ENCODE assay signal across 25 cellular contexts in the genomic region with DNA sequence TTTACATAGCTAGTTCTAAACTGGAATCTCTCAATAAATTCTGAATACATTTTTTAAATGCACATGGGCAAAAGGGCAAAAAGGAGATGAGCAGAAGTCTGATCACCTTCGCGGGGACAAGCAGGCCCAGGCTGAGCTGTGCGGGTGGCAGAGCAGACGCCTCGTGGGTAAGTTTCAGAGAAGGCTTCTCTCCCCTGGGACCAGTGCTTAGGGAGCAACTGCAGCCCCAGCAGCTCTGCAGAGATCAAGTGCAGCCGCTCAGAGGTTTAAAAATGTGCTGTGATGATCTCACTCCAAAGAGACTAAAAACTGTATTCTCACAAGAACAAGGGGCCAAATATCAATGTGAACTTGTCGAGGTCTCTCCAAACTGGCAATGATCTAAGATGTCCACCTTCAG.
"Had no signal": no experiment of that assay in that cellular context is flagged by ENCODE, and none has a peak within 500 bp of the region (broad histone marks: within the 10 kb centered on the region; RNA-seq: fewer than 3 reads in every experiment).

No MANE protein-coding gene starts in this region.

- H3K36me3 Mint-ChIP-seq: activated naive CD8-positive, alpha-beta T cell; memory B cell; type B pancreatic cell had no signal

- H3K27ac ChIP-seq: adrenal gland, neutrophil, ovary, prostate gland, spleen, thoracic aorta had no signal

- H3K4me1 Mint-ChIP-seq: memory B cell had no signal

- H3K27ac Mint-ChIP-seq: activated naive CD8-positive, alpha-beta T cell; activated T-helper 2 cell treated with anti-CD3 and anti-CD28 coated beads, Interferon-gamma antibody, Interleukin-2, Interleukin-4, amounts not matched to agents 10 μg/mL and 5 μg/mL and 100 μg/mL, durations not matched to agents 14 hours and 24 hours and 36 hours; memory B cell; nephron; type B pancreatic cell had no signal

- DNase-seq: activated CD4-positive, alpha-beta T cell treated with anti-CD3 and anti-CD28 coated beads for 1 hour; activated CD4-positive, alpha-beta T cell treated with anti-CD3 and anti-CD28 coated beads, Interleukin-2, amount 50 U/mL, for 4 hours; activated CD8-positive, alpha-beta memory T cell treated with anti-CD3 and anti-CD28 coated beads for 24 hours; activated CD8-positive, alpha-beta memory T cell treated with anti-CD3 and anti-CD28 coated beads, Interleukin-2, amount 50 U/mL, for 4 hours; activated naive CD4-positive, alpha-beta T cell; activated T-cell treated with anti-CD3 and anti-CD28 coated beads, Interleukin-2, amount 50 U/mL, for 4 hours; adrenal gland; central memory CD4-positive, alpha-beta T cell; dermis blood vessel endothelial cell; effector CD8-positive, alpha-beta T cell; erythroblast; foreskin fibroblast; left colon; ovary; spleen; stimulated activated CD4-positive, alpha-beta T cell treated with anti-CD3 and anti-CD28 coated beads, Interleukin-4, amount 100 ng/mL, for 1 hour; stimulated activated naive CD4-positive, alpha-beta T cell had no signal

- H3K4me3 ChIP-seq: adrenal gland, ovary, prostate gland, spleen, thoracic aorta had no signal

- H3K9me3 Mint-ChIP-seq: activated T-helper 2 cell treated with anti-CD3 and anti-CD28 coated beads, Interferon-gamma antibody, Interleukin-2, Interleukin-4, amounts not matched to agents 10 μg/mL and 5 μg/mL and 100 μg/mL, durations not matched to agents 14 hours and 24 hours and 36 hours had no signal

- H3K36me3 ChIP-seq: adrenal gland, neutrophil, ovary, prostate gland, spleen, thoracic aorta had no signal

- H3K4me3 Mint-ChIP-seq: activated naive CD8-positive, alpha-beta T cell; activated T-cell treated with anti-CD3 and anti-CD28 coated beads, Interleukin-2, amount 50 U/mL, for 4 hours; memory B cell; nephron; type B pancreatic cell had no signal

- H3K27me3 ChIP-seq: adrenal gland, neutrophil, ovary, spleen had no signal

- ATAC-seq: activated T-cell treated with anti-CD3 and anti-CD28 coated beads, Interleukin-2, amount 50 U/mL, for 4 hours; left colon had no signal

- H3K4me1 ChIP-seq: adrenal gland, prostate gland, spleen had no signal

- H3K9me3 ChIP-seq: adrenal gland, neutrophil, ovary, prostate gland, thoracic aorta had no signal
